11 cellular contexts compared by ENCODE assay signal in the genomic region with DNA sequence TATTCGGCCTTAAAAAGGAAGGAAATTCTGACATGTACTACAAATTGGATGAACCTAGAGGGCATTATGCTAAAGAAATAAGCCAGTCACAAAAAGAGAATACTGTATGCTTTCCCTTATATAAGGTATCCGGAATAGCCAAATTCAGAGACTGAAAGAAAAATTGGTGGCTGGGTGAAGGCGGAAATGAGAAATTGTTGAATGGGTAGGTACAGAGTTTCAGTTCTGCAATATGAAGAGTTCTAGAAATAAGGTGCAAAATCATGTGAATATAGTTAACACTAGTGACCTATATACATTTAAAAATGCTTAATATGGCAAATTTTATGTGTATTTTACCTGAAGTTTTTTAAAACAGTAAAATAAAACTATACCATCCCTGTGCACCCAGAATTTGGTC. TPM values are rescaled to one million over a fixed set of nuclear protein-coding genes. Genes with fewer than 3 reads are reported as not detected.
DNase-seq lines count a peak whose midpoint lies in the region; ATAC-seq and TF ChIP-seq lines count a peak whose summit lies in the region.
"Had no signal": no experiment of that assay in that cellular context is flagged by ENCODE, and none has a peak within 500 bp of the region (broad histone marks: within the 10 kb centered on the region; RNA-seq: fewer than 3 reads in every experiment).

No MANE protein-coding gene starts in this region.

- no peaks in the 10 kb centered on the region for H3K79me2 ChIP-seq in DOHH2 (ENCODE audit: control insufficient read depth, low read length)

- ATAC-seq in GM19351 (IDR thresholded peaks at IDR 0.05; ENCODE audit: unreplicated experiment) (peak; percentile 88), HG02798 (IDR thresholded peaks at IDR 0.05; ENCODE audit: poor library complexity, unreplicated experiment) (peak; percentile 92), HG03521 (IDR thresholded peaks at IDR 0.05; ENCODE audit: unreplicated experiment) (peak; percentile 83)

- no peak for TF ChIP-seq CTCF in DOHH2 (IDR thresholded peaks at IDR 0.05; ENCODE audit: low read depth, low read length, poor library complexity, severe bottlenecking)
- no peak for TF ChIP-seq CTCF in ascending aorta (IDR thresholded peaks at IDR 0.05)

- intact Hi-C loops in ascending aorta (cut with DNase I) (no loop called here), posterior cingulate gyrus (cut with DNase I) (loop anchor here (10.0 kb wide), 1 partner anchor 109 kb away; the partner anchor contains the start of genes ELP2 and SLC39A6)

- no peaks in the 10 kb centered on the region for H4K20me1 ChIP-seq in DOHH2 (ENCODE audit: control insufficient read depth, insufficient read depth, low read depth, low read length)

- H3K4me3 ChIP-seq in DOHH2 (ENCODE audit: low read length) (no peak overlapping the region), ascending aorta (no peak overlapping the region)
- H3K4me3 ChIP-seq: tibial nerve had no signal

- H3K9me3 ChIP-seq in DOHH2 (ENCODE audit: control insufficient read depth, insufficient read depth, low read length): no peaks in the 10 kb centered on the region
- H3K9me3 ChIP-seq in ascending aorta: no peaks in the 10 kb centered on the region
- H3K9me3 ChIP-seq: tibial nerve had no signal

- no peaks in the 10 kb centered on the region for H3K27me3 ChIP-seq in DOHH2 (ENCODE audit: control insufficient read depth, low read length)
- H3K27me3 ChIP-seq in ascending aorta: no peaks in the 10 kb centered on the region
- H3K27me3 ChIP-seq: tibial nerve had no signal

- H3F3A ChIP-seq in DOHH2 (ENCODE audit: control insufficient read depth, insufficient read depth): peaks cover 9% of the 10 kb centered on the region

- no peaks in the 10 kb centered on the region for H3K9me2 ChIP-seq in DOHH2 (replicated peaks; ENCODE audit: control insufficient read depth, low read length)

- no peak overlapping the region for H3K27ac ChIP-seq in DOHH2 (ENCODE audit: low read depth, low read length)
- H3K27ac ChIP-seq in ascending aorta: no peak overlapping the region
- H3K27ac ChIP-seq: tibial nerve had no signal

- H3K4me1 ChIP-seq in DOHH2 (ENCODE audit: control insufficient read depth, low read length) (peaks cover 34% of the 10 kb centered on the region), ascending aorta (no peaks in the 10 kb centered on the region)

- DNase-seq in ascending aorta (ENCODE audit: low spot score in 2 of 2): no peak
- no peak for DNase-seq in stimulated activated naive CD4-positive, alpha-beta T cell (lab: John Stamatoyannopoulos, UW)
- DNase-seq in posterior cingulate gyrus: no peak
- DNase-seq in NCI-H2029 (lab: John Stamatoyannopoulos, UW): no peak
- DNase-seq: NCI-H2081 treated with DMSO at 0.1 percent for 48 hours; stimulated activated CD4-positive, alpha-beta T cell treated with anti-CD3 and anti-CD28 coated beads, Interleukin-4, amount 100 ng/mL, for 24 hours had no signal

- H3K4me2 ChIP-seq in DOHH2 (ENCODE audit: low read length): peak overlapping the region; percentile 40

- H3K36me3 ChIP-seq in DOHH2 (ENCODE audit: control insufficient read depth, low read length): no peaks in the 10 kb centered on the region
- peaks cover 0 to 4% of the 10 kb centered on the region in 2 donors for H3K36me3 ChIP-seq in ascending aorta

RNA-seq across cellular contexts. Expression of gene RPRD1A, which starts 51.7 kb away (rescaled TPM):
- total RNA-seq in ascending aorta: 16.4 TPM
